1 cellular context compared by ENCODE assay signal in genomic region chr11:19766810-19767209, GRCh38.
TF ChIP-seq lines count a peak whose summit lies in the region.

No MANE protein-coding gene starts in this region.

TF ChIP-seq in SK-N-SH, 30 proteins besides CTCF, POLR2A, EP300 and RAD21 (continued from another document):
- TF ChIP-seq ZBTB33 (IDR thresholded peaks at IDR 0.05; ENCODE audit: borderline replicate concordance, low read depth) = no peak
- TF ChIP-seq USF1 (IDR thresholded peaks at IDR 0.05; ENCODE audit: borderline replicate concordance, low read depth) = no peak
- TF ChIP-seq, protein P1, sequence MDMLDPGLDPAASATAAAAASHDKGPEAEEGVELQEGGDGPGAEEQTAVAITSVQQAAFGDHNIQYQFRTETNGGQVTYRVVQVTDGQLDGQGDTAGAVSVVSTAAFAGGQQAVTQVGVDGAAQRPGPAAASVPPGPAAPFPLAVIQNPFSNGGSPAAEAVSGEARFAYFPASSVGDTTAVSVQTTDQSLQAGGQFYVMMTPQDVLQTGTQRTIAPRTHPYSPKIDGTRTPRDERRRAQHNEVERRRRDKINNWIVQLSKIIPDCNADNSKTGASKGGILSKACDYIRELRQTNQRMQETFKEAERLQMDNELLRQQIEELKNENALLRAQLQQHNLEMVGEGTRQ (IDR thresholded peaks at IDR 0.05; ENCODE audit: borderline replicate concordance, low read depth, low read length) = no peak
- TF ChIP-seq PBX3 (IDR thresholded peaks at IDR 0.05) = no peak
